ENCODE assay signal across 11 cellular contexts in genomic region chr1:47178665-47179022, GRCh38. TPM values are rescaled to one million over a fixed set of nuclear protein-coding genes. Genes with fewer than 3 reads are reported as not detected.
DNase-seq lines count a peak whose midpoint lies in the region; ATAC-seq and TF ChIP-seq lines count a peak whose summit lies in the region.
"Had no signal": no experiment of that assay in that cellular context is flagged by ENCODE, and none has a peak within 500 bp of the region (broad histone marks: within the 10 kb centered on the region; RNA-seq: fewer than 3 reads in every experiment).

No MANE protein-coding gene starts in this region.

- no peaks in the 10 kb centered on the region for H3K36me3 ChIP-seq in BE2C

- H3K4me3 ChIP-seq in iPS-18c (ENCODE audit: insufficient read depth, low read depth, low read length) (peak overlapping the region; percentile 32; the same call in 1 of the 2 replicates), BE2C (ENCODE audit: low read depth, low read length) (no peak overlapping the region)

- no peak for ATAC-seq in activated naive CD8-positive, alpha-beta T cell treated with anti-CD3 and anti-CD28 coated beads, Interleukin-2, amount 50 U/mL, for 24 hours
- ATAC-seq in HG03280 (IDR thresholded peaks at IDR 0.05; ENCODE audit: unreplicated experiment), result no peak

- H3K27me3 ChIP-seq in BE2C, result no peaks in the 10 kb centered on the region

- H3K27me3 Mint-ChIP-seq in activated naive CD8-positive, alpha-beta T cell, result peaks cover 28% of the 10 kb centered on the region
- H3K27me3 Mint-ChIP-seq in activated naive CD8-positive, alpha-beta T cell treated with anti-CD3 and anti-CD28 coated beads, Interleukin-2, amount 50 U/mL, for 24 hours, result peaks cover 54% of the 10 kb centered on the region
- H3K27me3 Mint-ChIP-seq in type B pancreatic cell, result peaks cover 61% of the 10 kb centered on the region

- H3K4me1 Mint-ChIP-seq in activated naive CD8-positive, alpha-beta T cell (ENCODE audit: low read depth), result peaks cover 11% of the 10 kb centered on the region
- peaks cover 6% of the 10 kb centered on the region for H3K4me1 Mint-ChIP-seq in activated naive CD8-positive, alpha-beta T cell treated with anti-CD3 and anti-CD28 coated beads, Interleukin-2, amount 50 U/mL, for 24 hours
- H3K4me1 Mint-ChIP-seq in type B pancreatic cell (ENCODE audit: unreplicated experiment), result peaks cover 13% of the 10 kb centered on the region

- peak overlapping the region; percentile 37 for H3K27ac ChIP-seq in angular gyrus (ENCODE audit: low read depth, low read length)

- no peak overlapping the region for H3K27ac Mint-ChIP-seq in activated naive CD8-positive, alpha-beta T cell
- no peak overlapping the region for H3K27ac Mint-ChIP-seq in activated naive CD8-positive, alpha-beta T cell treated with anti-CD3 and anti-CD28 coated beads, Interleukin-2, amount 50 U/mL, for 24 hours
- peak overlapping the region; percentile 95 for H3K27ac Mint-ChIP-seq in type B pancreatic cell
- H3K27ac Mint-ChIP-seq: CD4-positive, alpha-beta T cell had no signal

- DNase-seq in activated naive CD8-positive, alpha-beta T cell treated with anti-CD3 and anti-CD28 coated beads, Interleukin-2, amount 50 U/mL, for 24 hours, result no peak
- DNase-seq in type B pancreatic cell (ENCODE audit: extremely low spot score, unreplicated experiment) (peak; percentile 53), hepatic stellate cell (ENCODE audit: low spot score) (no peak), BE2C (no peak)

- H3K4me1 ChIP-seq in BE2C, result no peaks in the 10 kb centered on the region

- TF ChIP-seq CTCF in type B pancreatic cell (conservative IDR thresholded peaks at IDR 0.05) (no peak), BE2C (IDR thresholded peaks at IDR 0.05; ENCODE audit: low read depth, low read length) (no peak)

- peak overlapping the region; percentile 84 for H3K4me3 Mint-ChIP-seq in activated naive CD8-positive, alpha-beta T cell
- no peak overlapping the region for H3K4me3 Mint-ChIP-seq in activated naive CD8-positive, alpha-beta T cell treated with anti-CD3 and anti-CD28 coated beads, Interleukin-2, amount 50 U/mL, for 24 hours
- peak overlapping the region; percentile 86 for H3K4me3 Mint-ChIP-seq in type B pancreatic cell

- H3K36me3 Mint-ChIP-seq in activated naive CD8-positive, alpha-beta T cell, result no peaks in the 10 kb centered on the region
- H3K36me3 Mint-ChIP-seq in activated naive CD8-positive, alpha-beta T cell treated with anti-CD3 and anti-CD28 coated beads, Interleukin-2, amount 50 U/mL, for 24 hours (ENCODE audit: low read depth), result no peaks in the 10 kb centered on the region
- no peaks in the 10 kb centered on the region for H3K36me3 Mint-ChIP-seq in type B pancreatic cell
- H3K36me3 Mint-ChIP-seq: naive thymus-derived CD8-positive, alpha-beta T cell had no signal

- H3K9me3 ChIP-seq in iPS-18c (ENCODE audit: control insufficient read depth, insufficient read depth, low read length) (no peaks in the 10 kb centered on the region), BE2C (no peaks in the 10 kb centered on the region)

- H3K9me3 Mint-ChIP-seq in activated naive CD8-positive, alpha-beta T cell (ENCODE audit: low read depth), result no peaks in the 10 kb centered on the region
- no peaks in the 10 kb centered on the region for H3K9me3 Mint-ChIP-seq in activated naive CD8-positive, alpha-beta T cell treated with anti-CD3 and anti-CD28 coated beads, Interleukin-2, amount 50 U/mL, for 24 hours
- no peaks in the 10 kb centered on the region for H3K9me3 Mint-ChIP-seq in type B pancreatic cell
- H3K9me3 Mint-ChIP-seq: CD4-positive, alpha-beta T cell had no signal

RNA-seq across cellular contexts. Expression of gene PDZK1IP1, which starts 11.2 kb away (rescaled TPM):
- not detected in 2 replicates for total RNA-seq in type B pancreatic cell (ENCODE audit: low replicate concordance)
- polyA plus RNA-seq in BE2C (2012; ENCODE audit: insufficient read depth, insufficient read length, low read depth), result not detected
- total RNA-seq: CD4-positive, alpha-beta T cell; naive thymus-derived CD8-positive, alpha-beta T cell; Right ventricle myocardium inferior had no signal
- polyA plus RNA-seq: naive thymus-derived CD8-positive, alpha-beta T cell had no signal

RNA-seq across cellular contexts. Expression of gene CYP4A22, which starts 41.4 kb away (rescaled TPM):
- not detected in 2 replicates for total RNA-seq in type B pancreatic cell (ENCODE audit: low replicate concordance)
- not detected for polyA plus RNA-seq in BE2C (2012; ENCODE audit: insufficient read depth, insufficient read length, low read depth)
- total RNA-seq: CD4-positive, alpha-beta T cell; naive thymus-derived CD8-positive, alpha-beta T cell; Right ventricle myocardium inferior had no signal
- polyA plus RNA-seq: naive thymus-derived CD8-positive, alpha-beta T cell had no signal

RNA-seq across cellular contexts. Expression of gene TAL1, which starts 53.4 kb away (rescaled TPM):
- not detected in 2 replicates for total RNA-seq in type B pancreatic cell (ENCODE audit: low replicate concordance)
- 0.09 TPM for polyA plus RNA-seq in BE2C (2012; ENCODE audit: insufficient read depth, insufficient read length, low read depth)
- total RNA-seq: CD4-positive, alpha-beta T cell; naive thymus-derived CD8-positive, alpha-beta T cell had no signal
- polyA plus RNA-seq: naive thymus-derived CD8-positive, alpha-beta T cell had no signal
